Comparison of ENCODE assay signal across 18 cellular contexts in the genomic region with DNA sequence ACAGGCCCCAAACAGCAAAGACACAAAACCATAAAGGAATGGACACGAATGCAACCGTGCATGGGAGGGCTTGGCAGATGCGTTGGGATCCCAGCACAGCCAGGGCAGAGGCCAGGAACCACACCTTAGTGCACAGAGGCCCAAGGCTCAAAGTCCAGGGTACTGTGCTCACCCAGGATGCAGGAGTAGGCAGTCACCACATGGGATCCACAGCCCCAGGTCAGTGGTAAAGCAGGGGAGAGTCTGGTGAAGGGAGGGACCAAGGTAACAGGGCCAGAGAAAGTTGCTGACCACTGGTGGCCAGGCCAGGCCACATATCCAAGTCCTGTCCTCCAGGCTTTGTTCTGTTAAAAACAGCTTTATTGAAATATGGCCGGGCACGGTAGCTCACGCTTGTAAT. TPM values are rescaled to one million over a fixed set of nuclear protein-coding genes. Genes with fewer than 3 reads are reported as not detected.
DNase-seq lines count a peak whose midpoint lies in the region; ATAC-seq and TF ChIP-seq lines count a peak whose summit lies in the region.
"Had no signal": no experiment of that assay in that cellular context is flagged by ENCODE, and none has a peak within 500 bp of the region (broad histone marks: within the 10 kb centered on the region; RNA-seq: fewer than 3 reads in every experiment).

No MANE protein-coding gene starts in this region.

- H2AK5ac ChIP-seq in trophoblast cell (ENCODE audit: low read length) (peak overlapping the region; percentile 30), mesenchymal stem cell (ENCODE audit: low read length, severe bottlenecking) (no peak overlapping the region)

- no peak overlapping the region for H2BK15ac ChIP-seq in mesenchymal stem cell (ENCODE audit: low read depth, poor library complexity, severe bottlenecking)

- H3K9me3 ChIP-seq in Caco-2 (peaks cover 10% of the 10 kb centered on the region; the same call in 1 of the 2 replicates), trophoblast cell (ENCODE audit: insufficient read depth, low read depth, low read length) (peaks cover 2% of the 10 kb centered on the region), mammary epithelial cell (replicated peaks; ENCODE audit: insufficient read depth, low read length) (no peaks in the 10 kb centered on the region), mesenchymal stem cell (ENCODE audit: control insufficient read depth, low read length) (no peaks in the 10 kb centered on the region)

- CTCF ChIA-PET in Caco-2 (lab: Charles Lee) (no interaction called here), mammary epithelial cell (lab: Charles Lee; ENCODE audit: low non-redundant PET) (no interaction called here)

- peaks cover 17% of the 10 kb centered on the region for H3K36me3 Mint-ChIP-seq in Caco-2 (ENCODE audit: insufficient read depth, unreplicated experiment)
- H3K36me3 Mint-ChIP-seq: CD4-positive, CD25-positive, alpha-beta regulatory T cell had no signal

- H2AFZ ChIP-seq in trophoblast cell (ENCODE audit: insufficient read depth, low read length, poor library complexity), result no peak overlapping the region
- no peak overlapping the region for H2AFZ ChIP-seq in mammary epithelial cell (ENCODE audit: low read depth, low read length)
- H2AFZ ChIP-seq in mesenchymal stem cell (ENCODE audit: low read depth, low read length), result no peak overlapping the region

- H3K4me1 Mint-ChIP-seq in Caco-2 (ENCODE audit: low read depth, unreplicated experiment), result peaks cover 31% of the 10 kb centered on the region

- in situ Hi-C loops in mammary epithelial cell (cut with MboI; ENCODE audit: low sequenced_read_pairs in 2 of 2), result no loop called here

- H3K27me3 Mint-ChIP-seq in Caco-2 (ENCODE audit: insufficient read depth, unreplicated experiment), result no peaks in the 10 kb centered on the region
- H3K27me3 Mint-ChIP-seq: CD4-positive, CD25-positive, alpha-beta regulatory T cell had no signal

- H3K9ac ChIP-seq in trophoblast cell (ENCODE audit: low read length) (no peak overlapping the region), mammary epithelial cell (ENCODE audit: insufficient read depth, low read length) (no peak overlapping the region), mesenchymal stem cell (ENCODE audit: low read length) (no peak overlapping the region)

- no peaks in the 10 kb centered on the region for H3K9me3 Mint-ChIP-seq in Caco-2 (ENCODE audit: unreplicated experiment)

- H2BK12ac ChIP-seq in trophoblast cell (ENCODE audit: low read length) (no peak overlapping the region), mesenchymal stem cell (ENCODE audit: low read length in 2 of 2) (no peak overlapping the region)

- H3K14ac ChIP-seq in trophoblast cell (ENCODE audit: low read length), result no peak overlapping the region
- H3K14ac ChIP-seq in mesenchymal stem cell (ENCODE audit: low read length in 2 of 2), result no peak overlapping the region

- peak overlapping the region; percentile 59 for H3K27ac Mint-ChIP-seq in Caco-2 (ENCODE audit: unreplicated experiment)
- H3K27ac Mint-ChIP-seq: CD4-positive, CD25-positive, alpha-beta regulatory T cell had no signal

- H3K18ac ChIP-seq in trophoblast cell (ENCODE audit: low read length) (no peak overlapping the region), mesenchymal stem cell (ENCODE audit: low read depth in 1 of 2, low read length in 2 of 2) (no peak overlapping the region)

- H3K79me1 ChIP-seq in trophoblast cell (ENCODE audit: low read length), result peaks cover 9% of the 10 kb centered on the region
- H3K79me1 ChIP-seq in mesenchymal stem cell (replicated peaks; ENCODE audit: low read length, poor library complexity, severe bottlenecking), result no peaks in the 10 kb centered on the region

- H4K8ac ChIP-seq in trophoblast cell (ENCODE audit: low read depth, low read length) (no peak overlapping the region), mesenchymal stem cell (ENCODE audit: low read length) (no peak overlapping the region)

- no peak overlapping the region for H4K12ac ChIP-seq in trophoblast cell (ENCODE audit: low read depth, low read length)

- H4K20me1 ChIP-seq in mammary epithelial cell (ENCODE audit: insufficient read depth, low read length), result no peaks in the 10 kb centered on the region

- H3K27me3 ChIP-seq in Caco-2 (replicated peaks; ENCODE audit: control insufficient read depth, insufficient read depth, low read length), result no peaks in the 10 kb centered on the region
- no peaks in the 10 kb centered on the region for H3K27me3 ChIP-seq in trophoblast cell (ENCODE audit: insufficient read depth, low read length)
- no peaks in the 10 kb centered on the region for H3K27me3 ChIP-seq in mammary epithelial cell (ENCODE audit: insufficient read depth, low read length)
- H3K27me3 ChIP-seq in mesenchymal stem cell (ENCODE audit: control insufficient read depth in 1 of 2, insufficient read depth in 1 of 2, low read length in 2 of 2), result peaks cover 0 to 22% of the 10 kb centered on the region in 2 experiments

- intact Hi-C loops in Caco-2 (cut with micrococcal nuclease; ENCODE audit: unreplicated experiment), result no loop called here
- intact Hi-C loops in mammary epithelial cell (cut with micrococcal nuclease), result no loop called here

- BruUV-seq in Caco-2 (replicated peaks; lab: Mats Ljungman, UMichigan), result no TSS peak
- no TSS peak for BruUV-seq in mammary epithelial cell (replicated peaks; lab: Mats Ljungman, UMichigan)

- dilution Hi-C loops in mammary epithelial cell (cut with HindIII; ENCODE audit: low sequenced_read_pairs), result no loop called here

- no peak overlapping the region for H3K4ac ChIP-seq in trophoblast cell (ENCODE audit: low read depth, low read length)
- no peak overlapping the region for H3K4ac ChIP-seq in mesenchymal stem cell (ENCODE audit: low read depth in 1 of 2, low read length in 2 of 2)

- H2BK5ac ChIP-seq in trophoblast cell (ENCODE audit: low read depth, low read length, poor library complexity), result no peak overlapping the region
- no peak overlapping the region for H2BK5ac ChIP-seq in mesenchymal stem cell (ENCODE audit: low read depth, low read length, poor library complexity, severe bottlenecking)

- H2BK120ac ChIP-seq in trophoblast cell (ENCODE audit: insufficient read depth, low read length, poor library complexity) (no peak overlapping the region), mesenchymal stem cell (ENCODE audit: low read depth, low read length) (no peak overlapping the region)

- H3K4me1 ChIP-seq in Caco-2 (peaks cover 28% of the 10 kb centered on the region), trophoblast cell (ENCODE audit: control insufficient read depth in 1 of 2, insufficient read depth in 2 of 2, low read length in 2 of 2) (peaks cover 25 to 29% of the 10 kb centered on the region in 2 experiments), mammary epithelial cell (ENCODE audit: insufficient read depth, low read length) (peaks cover 2% of the 10 kb centered on the region), mesenchymal stem cell (ENCODE audit: control insufficient read depth, insufficient read depth, low read depth, low read length) (peaks cover 8% of the 10 kb centered on the region)

- WGBS in trophoblast cell (ENCODE audit: extremely low coverage, insufficient coverage, insufficient read length), result no CpG with 5 or more reads among the region's 6 CpGs
- WGBS in mammary epithelial cell (ENCODE audit: low coverage, missing lambda C conversion rate), result 97% methylated on average over 3 of the region's 6 CpGs
- WGBS in mesenchymal stem cell, result 94% methylated on average over 6 of the region's 6 CpGs

- TF ChIP-seq CTCF in Caco-2 (IDR thresholded peaks at IDR 0.05; ENCODE audit: insufficient read depth in 1 of 2, low read depth in 1 of 2, low read length in 1 of 2, severe bottlenecking in 1 of 2, unreplicated experiment in 1 of 2) (no peak), mammary epithelial cell (conservative IDR thresholded peaks at IDR 0.05 in 1 of 2, IDR thresholded peaks at IDR 0.05 in 1 of 2; ENCODE audit: extremely low read depth in 1 of 2, insufficient read depth in 1 of 2, low read depth in 1 of 2, low read length in 2 of 2) (no peak)

- H3K27ac ChIP-seq in trophoblast cell (ENCODE audit: low read depth, low read length) (no peak overlapping the region), mammary epithelial cell (ENCODE audit: insufficient read depth, low read depth, low read length) (no peak overlapping the region), mesenchymal stem cell (ENCODE audit: low read length, poor library complexity, severe bottlenecking) (no peak overlapping the region)

- peak; percentile 78 for ATAC-seq in left lobe of liver
- ATAC-seq: K562, PC-3 had no signal

- H3K36me3 ChIP-seq in Caco-2 (ENCODE audit: control insufficient read depth, insufficient read depth, low read length), result no peaks in the 10 kb centered on the region
- H3K36me3 ChIP-seq in trophoblast cell (ENCODE audit: control insufficient read depth in 1 of 2, insufficient read depth in 2 of 2, low read length in 2 of 2), result no peaks in the 10 kb centered on the region
- no peaks in the 10 kb centered on the region for H3K36me3 ChIP-seq in mammary epithelial cell (ENCODE audit: insufficient read depth, low read length)
- no peaks in the 10 kb centered on the region for H3K36me3 ChIP-seq in mesenchymal stem cell (ENCODE audit: control insufficient read depth in 1 of 2, insufficient read depth in 2 of 2, low read depth in 1 of 2, low read length in 2 of 2)

- no peak overlapping the region for H3K4me3 Mint-ChIP-seq in Caco-2 (ENCODE audit: unreplicated experiment)
- H3K4me3 Mint-ChIP-seq: CD4-positive, CD25-positive, alpha-beta regulatory T cell had no signal

- H4K91ac ChIP-seq in trophoblast cell (ENCODE audit: low read depth, low read length) (no peak overlapping the region), mesenchymal stem cell (ENCODE audit: low read length) (no peak overlapping the region)

- H3K79me2 ChIP-seq in trophoblast cell (ENCODE audit: control insufficient read depth, insufficient read depth, low read length, poor library complexity), result no peaks in the 10 kb centered on the region
- H3K79me2 ChIP-seq in mammary epithelial cell (ENCODE audit: insufficient read depth, low read length), result no peaks in the 10 kb centered on the region

- H3K4me2 ChIP-seq in trophoblast cell (ENCODE audit: low read length) (no peak overlapping the region), mammary epithelial cell (ENCODE audit: insufficient read depth, low read depth, low read length) (no peak overlapping the region), mesenchymal stem cell (ENCODE audit: low read length, poor library complexity, severe bottlenecking) (no peak overlapping the region)

- POLR2A ChIA-PET in Caco-2 (lab: Charles Lee), result no interaction called here

- no peak overlapping the region for H3K4me3 ChIP-seq in Caco-2 (ENCODE audit: low read depth, low read length)
- H3K4me3 ChIP-seq in trophoblast cell (ENCODE audit: low read depth, low read length), result no peak overlapping the region
- no peak overlapping the region for H3K4me3 ChIP-seq in mammary epithelial cell (replicated peaks in 1 of 3; ENCODE audit: insufficient read depth in 1 of 3, low read depth in 2 of 3, low read length in 3 of 3)
- no peak overlapping the region for H3K4me3 ChIP-seq in mesenchymal stem cell (ENCODE audit: insufficient read depth in 1 of 2, low read depth in 1 of 2, low read length in 2 of 2)
- H3K4me3 ChIP-seq: K562 had no signal

- H3K23ac ChIP-seq in trophoblast cell (ENCODE audit: low read length), result no peak overlapping the region
- no peak overlapping the region for H3K23ac ChIP-seq in mesenchymal stem cell (ENCODE audit: low read length in 2 of 2)

- DNase-seq in Caco-2, result peak; percentile 42 to 81
- peak; percentile 59 for DNase-seq in LoVo (ENCODE audit: low spot score)
- DNase-seq in left lobe of liver (ENCODE audit: low spot score), result peak; percentile 91
- no peak for DNase-seq in trophoblast cell
- no peak for DNase-seq in mammary epithelial cell
- no peak for DNase-seq in NCI-H2227 (lab: John Stamatoyannopoulos, UW; ENCODE audit: unreplicated experiment)
- no peak for DNase-seq in mesenchymal stem cell
- no peak for DNase-seq in GM19238 (ENCODE audit: insufficient read length, low spot score)
- DNase-seq: ACHN; Calu3; CD4-positive, CD25-positive, alpha-beta regulatory T cell; DMS79; NCI-H1417 treated with DMSO at 0.1 percent for 48 hours; NCI-H2029 treated with DMSO at 0.1 percent for 48 hours; NCI-H2171 treated with DMSO at 0.1 percent for 48 hours; NCI-H774; PC-3 had no signal

RNA-seq across cellular contexts. Expression of gene CERK, which starts 6.5 kb away (rescaled TPM):
- 35.0 and 37.6 TPM in 2 replicates for total RNA-seq in Caco-2 (2022)
- 22.0 TPM for total RNA-seq in left lobe of liver
- 19.8 and 21.2 TPM in 2 replicates for polyA plus RNA-seq in trophoblast cell (2013)
- total RNA-seq in mammary epithelial cell, result 10 to 100 TPM; 16.3 to 17.5 TPM
- polyA plus RNA-seq in mammary epithelial cell, result 16.0 TPM
- 27.8 TPM for polyA minus RNA-seq in mammary epithelial cell
- polyA plus RNA-seq in mesenchymal stem cell (2013, experiment 1 of 2), result 29.4 TPM
- polyA plus RNA-seq in mesenchymal stem cell (2013, experiment 2 of 2), result 29.3 TPM

RNA-seq across cellular contexts. Expression of gene TBC1D22A, which starts 17.9 kb away (rescaled TPM):
- 26.7 and 32.6 TPM in 2 replicates for total RNA-seq in Caco-2 (2022)
- total RNA-seq in left lobe of liver, result 12.4 TPM
- 14.7 and 15.8 TPM in 2 replicates for polyA plus RNA-seq in trophoblast cell (2013)
- 10 to 100 TPM; 19.3 to 27.0 TPM for total RNA-seq in mammary epithelial cell
- polyA plus RNA-seq in mammary epithelial cell, result 17.0 TPM
- polyA minus RNA-seq in mammary epithelial cell, result 6.4 TPM
- polyA plus RNA-seq in mesenchymal stem cell (2013, experiment 1 of 2), result 16.5 TPM
- 17.1 TPM for polyA plus RNA-seq in mesenchymal stem cell (2013, experiment 2 of 2)

Comparison
In these comparisons a context has a peak if more than half of its experiments do, and no peak if none do; other contexts are left out.
1. DNase-seq: peak in Caco-2 (2 of 2), LoVo (single experiment) and left lobe of liver (single experiment); none in trophoblast cell (0 of 2), mammary epithelial cell (single experiment), NCI-H2227 (single experiment), mesenchymal stem cell (single experiment) and GM19238 (single experiment).